In the genomic region with DNA sequence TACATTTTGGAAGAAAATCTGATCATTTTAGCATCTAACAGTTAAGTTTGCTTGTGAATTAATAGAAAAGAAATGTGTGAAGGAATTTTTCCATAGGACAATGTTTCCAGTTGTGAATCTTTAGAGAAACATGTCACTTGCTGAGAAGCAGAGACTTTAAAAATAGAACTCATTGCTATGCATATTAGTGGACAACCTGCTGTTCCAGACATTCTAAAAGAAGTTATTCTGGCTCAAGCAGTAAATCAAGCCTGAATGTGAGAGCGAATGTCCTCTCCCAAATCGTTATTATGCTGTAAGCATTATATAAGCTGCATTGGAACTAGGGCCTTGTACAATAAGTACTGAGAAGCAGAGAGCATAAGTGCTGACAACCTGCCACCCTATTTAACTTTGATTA, we compare ENCODE assay signal across 1 cellular context.
TF ChIP-seq lines count a peak whose summit lies in the region.

No MANE protein-coding gene starts in this region.

TF ChIP-seq in GM23338, 12 proteins besides CTCF, POLR2A, EP300 and RAD21 (continued from another document):
- TF ChIP-seq, protein P1, sequence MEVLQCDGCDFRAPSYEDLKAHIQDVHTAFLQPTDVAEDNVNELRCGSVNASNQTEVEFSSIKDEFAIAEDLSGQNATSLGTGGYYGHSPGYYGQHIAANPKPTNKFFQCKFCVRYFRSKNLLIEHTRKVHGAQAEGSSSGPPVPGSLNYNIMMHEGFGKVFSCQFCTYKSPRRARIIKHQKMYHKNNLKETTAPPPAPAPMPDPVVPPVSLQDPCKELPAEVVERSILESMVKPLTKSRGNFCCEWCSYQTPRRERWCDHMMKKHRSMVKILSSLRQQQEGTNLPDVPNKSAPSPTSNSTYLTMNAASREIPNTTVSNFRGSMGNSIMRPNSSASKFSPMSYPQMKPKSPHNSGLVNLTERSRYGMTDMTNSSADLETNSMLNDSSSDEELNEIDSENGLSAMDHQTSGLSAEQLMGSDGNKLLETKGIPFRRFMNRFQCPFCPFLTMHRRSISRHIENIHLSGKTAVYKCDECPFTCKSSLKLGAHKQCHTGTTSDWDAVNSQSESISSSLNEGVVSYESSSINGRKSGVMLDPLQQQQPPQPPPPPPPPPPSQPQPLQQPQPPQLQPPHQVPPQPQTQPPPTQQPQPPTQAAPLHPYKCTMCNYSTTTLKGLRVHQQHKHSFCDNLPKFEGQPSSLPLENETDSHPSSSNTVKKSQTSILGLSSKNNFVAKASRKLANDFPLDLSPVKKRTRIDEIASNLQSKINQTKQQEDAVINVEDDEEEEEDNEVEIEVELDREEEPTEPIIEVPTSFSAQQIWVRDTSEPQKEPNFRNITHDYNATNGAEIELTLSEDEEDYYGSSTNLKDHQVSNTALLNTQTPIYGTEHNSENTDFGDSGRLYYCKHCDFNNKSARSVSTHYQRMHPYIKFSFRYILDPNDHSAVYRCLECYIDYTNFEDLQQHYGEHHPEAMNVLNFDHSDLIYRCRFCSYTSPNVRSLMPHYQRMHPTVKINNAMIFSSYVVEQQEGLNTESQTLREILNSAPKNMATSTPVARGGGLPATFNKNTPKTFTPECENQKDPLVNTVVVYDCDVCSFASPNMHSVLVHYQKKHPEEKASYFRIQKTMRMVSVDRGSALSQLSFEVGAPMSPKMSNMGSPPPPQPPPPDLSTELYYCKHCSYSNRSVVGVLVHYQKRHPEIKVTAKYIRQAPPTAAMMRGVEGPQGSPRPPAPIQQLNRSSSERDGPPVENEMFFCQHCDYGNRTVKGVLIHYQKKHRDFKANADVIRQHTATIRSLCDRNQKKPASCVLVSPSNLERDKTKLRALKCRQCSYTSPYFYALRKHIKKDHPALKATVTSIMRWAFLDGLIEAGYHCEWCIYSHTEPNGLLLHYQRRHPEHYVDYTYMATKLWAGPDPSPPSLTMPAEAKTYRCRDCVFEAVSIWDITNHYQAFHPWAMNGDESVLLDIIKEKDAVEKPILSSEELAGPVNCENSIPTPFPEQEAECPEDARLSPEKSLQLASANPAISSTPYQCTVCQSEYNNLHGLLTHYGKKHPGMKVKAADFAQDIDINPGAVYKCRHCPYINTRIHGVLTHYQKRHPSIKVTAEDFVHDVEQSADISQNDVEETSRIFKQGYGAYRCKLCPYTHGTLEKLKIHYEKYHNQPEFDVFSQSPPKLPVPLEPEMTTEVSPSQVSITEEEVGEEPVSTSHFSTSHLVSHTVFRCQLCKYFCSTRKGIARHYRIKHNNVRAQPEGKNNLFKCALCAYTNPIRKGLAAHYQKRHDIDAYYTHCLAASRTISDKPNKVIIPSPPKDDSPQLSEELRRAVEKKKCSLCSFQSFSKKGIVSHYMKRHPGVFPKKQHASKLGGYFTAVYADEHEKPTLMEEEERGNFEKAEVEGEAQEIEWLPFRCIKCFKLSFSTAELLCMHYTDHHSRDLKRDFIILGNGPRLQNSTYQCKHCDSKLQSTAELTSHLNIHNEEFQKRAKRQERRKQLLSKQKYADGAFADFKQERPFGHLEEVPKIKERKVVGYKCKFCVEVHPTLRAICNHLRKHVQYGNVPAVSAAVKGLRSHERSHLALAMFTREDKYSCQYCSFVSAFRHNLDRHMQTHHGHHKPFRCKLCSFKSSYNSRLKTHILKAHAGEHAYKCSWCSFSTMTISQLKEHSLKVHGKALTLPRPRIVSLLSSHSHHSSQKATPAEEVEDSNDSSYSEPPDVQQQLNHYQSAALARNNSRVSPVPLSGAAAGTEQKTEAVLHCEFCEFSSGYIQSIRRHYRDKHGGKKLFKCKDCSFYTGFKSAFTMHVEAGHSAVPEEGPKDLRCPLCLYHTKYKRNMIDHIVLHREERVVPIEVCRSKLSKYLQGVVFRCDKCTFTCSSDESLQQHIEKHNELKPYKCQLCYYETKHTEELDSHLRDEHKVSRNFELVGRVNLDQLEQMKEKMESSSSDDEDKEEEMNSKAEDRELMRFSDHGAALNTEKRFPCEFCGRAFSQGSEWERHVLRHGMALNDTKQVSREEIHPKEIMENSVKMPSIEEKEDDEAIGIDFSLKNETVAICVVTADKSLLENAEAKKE (CRISPR knock-in tag; IDR thresholded peaks at IDR 0.05), result no peak
- TF ChIP-seq, protein P2, sequence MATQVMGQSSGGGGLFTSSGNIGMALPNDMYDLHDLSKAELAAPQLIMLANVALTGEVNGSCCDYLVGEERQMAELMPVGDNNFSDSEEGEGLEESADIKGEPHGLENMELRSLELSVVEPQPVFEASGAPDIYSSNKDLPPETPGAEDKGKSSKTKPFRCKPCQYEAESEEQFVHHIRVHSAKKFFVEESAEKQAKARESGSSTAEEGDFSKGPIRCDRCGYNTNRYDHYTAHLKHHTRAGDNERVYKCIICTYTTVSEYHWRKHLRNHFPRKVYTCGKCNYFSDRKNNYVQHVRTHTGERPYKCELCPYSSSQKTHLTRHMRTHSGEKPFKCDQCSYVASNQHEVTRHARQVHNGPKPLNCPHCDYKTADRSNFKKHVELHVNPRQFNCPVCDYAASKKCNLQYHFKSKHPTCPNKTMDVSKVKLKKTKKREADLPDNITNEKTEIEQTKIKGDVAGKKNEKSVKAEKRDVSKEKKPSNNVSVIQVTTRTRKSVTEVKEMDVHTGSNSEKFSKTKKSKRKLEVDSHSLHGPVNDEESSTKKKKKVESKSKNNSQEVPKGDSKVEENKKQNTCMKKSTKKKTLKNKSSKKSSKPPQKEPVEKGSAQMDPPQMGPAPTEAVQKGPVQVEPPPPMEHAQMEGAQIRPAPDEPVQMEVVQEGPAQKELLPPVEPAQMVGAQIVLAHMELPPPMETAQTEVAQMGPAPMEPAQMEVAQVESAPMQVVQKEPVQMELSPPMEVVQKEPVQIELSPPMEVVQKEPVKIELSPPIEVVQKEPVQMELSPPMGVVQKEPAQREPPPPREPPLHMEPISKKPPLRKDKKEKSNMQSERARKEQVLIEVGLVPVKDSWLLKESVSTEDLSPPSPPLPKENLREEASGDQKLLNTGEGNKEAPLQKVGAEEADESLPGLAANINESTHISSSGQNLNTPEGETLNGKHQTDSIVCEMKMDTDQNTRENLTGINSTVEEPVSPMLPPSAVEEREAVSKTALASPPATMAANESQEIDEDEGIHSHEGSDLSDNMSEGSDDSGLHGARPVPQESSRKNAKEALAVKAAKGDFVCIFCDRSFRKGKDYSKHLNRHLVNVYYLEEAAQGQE (IDR thresholded peaks at IDR 0.05; ENCODE audit: unreplicated experiment), result no peak
- no peak for TF ChIP-seq EZH2 (IDR thresholded peaks at IDR 0.05; ENCODE audit: low read depth, unreplicated experiment)
- no peak for TF ChIP-seq ZNF331 (CRISPR knock-in tag; IDR thresholded peaks at IDR 0.05; ENCODE audit: low read depth)
- TF ChIP-seq STAT1 (IDR thresholded peaks at IDR 0.05; ENCODE audit: unreplicated experiment), result no peak
- no peak for TF ChIP-seq ZNF114 (CRISPR knock-in tag; IDR thresholded peaks at IDR 0.05)
- TF ChIP-seq, protein P3, sequence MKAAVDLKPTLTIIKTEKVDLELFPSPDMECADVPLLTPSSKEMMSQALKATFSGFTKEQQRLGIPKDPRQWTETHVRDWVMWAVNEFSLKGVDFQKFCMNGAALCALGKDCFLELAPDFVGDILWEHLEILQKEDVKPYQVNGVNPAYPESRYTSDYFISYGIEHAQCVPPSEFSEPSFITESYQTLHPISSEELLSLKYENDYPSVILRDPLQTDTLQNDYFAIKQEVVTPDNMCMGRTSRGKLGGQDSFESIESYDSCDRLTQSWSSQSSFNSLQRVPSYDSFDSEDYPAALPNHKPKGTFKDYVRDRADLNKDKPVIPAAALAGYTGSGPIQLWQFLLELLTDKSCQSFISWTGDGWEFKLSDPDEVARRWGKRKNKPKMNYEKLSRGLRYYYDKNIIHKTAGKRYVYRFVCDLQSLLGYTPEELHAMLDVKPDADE (IDR thresholded peaks at IDR 0.05), result no peak
- no peak for TF ChIP-seq POLR2AphosphoS5 (IDR thresholded peaks at IDR 0.05; ENCODE audit: low read depth)
